In genomic region chrX:130170752-130171445, GRCh38 we compare ENCODE assay signal across 8 cellular contexts.
DNase-seq lines count a peak whose midpoint lies in the region; FAIRE-seq and TF ChIP-seq lines count a peak whose summit lies in the region.

No MANE protein-coding gene starts in this region.

- H3K4me1 Mint-ChIP-seq in T-helper 1 cell treated with Interleukin-12 subunit alpha and Interleukin-12 subunit beta and Interleukin-4 antibody, amounts not matched to agents 30 μg/mL and 1 μg/mL, for 36 hours (ENCODE audit: low read depth) = peaks cover 25% of the 10 kb centered on the region

- DNase-seq in HCEC 1CT (peak; percentile 18), NCI-H1092 (lab: John Stamatoyannopoulos, UW) (peak; percentile 88), astrocyte of the cerebellum (ENCODE audit: low read depth) (no peak), iPS-NIHi11 (ENCODE audit: low spot score) (peak; percentile 79), HTR-8/SVneo (ENCODE audit: insufficient read length, low spot score) (no peak)
- peak; percentile 48 for DNase-seq in stimulated activated CD4-positive, alpha-beta T cell treated with anti-CD3 and anti-CD28 coated beads, Interleukin-12 subunit alpha, Interleukin-12 subunit beta, amount 100 ng/mL, for 4 hours

- H3K9me3 Mint-ChIP-seq in T-helper 1 cell treated with Interleukin-12 subunit alpha and Interleukin-12 subunit beta and Interleukin-4 antibody, amounts not matched to agents 30 μg/mL and 1 μg/mL, for 36 hours = no peaks in the 10 kb centered on the region

- peak overlapping the region; percentile 91 for H3K4me3 Mint-ChIP-seq in T-helper 1 cell treated with Interleukin-12 subunit alpha and Interleukin-12 subunit beta and Interleukin-4 antibody, amounts not matched to agents 30 μg/mL and 1 μg/mL, for 36 hours

- in situ Hi-C loops in astrocyte of the cerebellum (cut with HindIII; ENCODE audit: low sequenced_read_pairs) = no loop called here

- peaks cover 5% of the 10 kb centered on the region for H3K36me3 Mint-ChIP-seq in T-helper 1 cell treated with Interleukin-12 subunit alpha and Interleukin-12 subunit beta and Interleukin-4 antibody, amounts not matched to agents 30 μg/mL and 1 μg/mL, for 36 hours (ENCODE audit: low read depth)

- FAIRE-seq in HTR-8/SVneo (lab: Jason Lieb, UNC) = no peak

- H3K27me3 Mint-ChIP-seq in T-helper 1 cell treated with Interleukin-12 subunit alpha and Interleukin-12 subunit beta and Interleukin-4 antibody, amounts not matched to agents 30 μg/mL and 1 μg/mL, for 36 hours (ENCODE audit: low read depth) = no peaks in the 10 kb centered on the region

- H3K27ac Mint-ChIP-seq in T-helper 1 cell treated with Interleukin-12 subunit alpha and Interleukin-12 subunit beta and Interleukin-4 antibody, amounts not matched to agents 30 μg/mL and 1 μg/mL, for 36 hours = peak overlapping the region; percentile 71

- H3K4me3 ChIP-seq in GM08714 (ENCODE audit: low read length) = peak overlapping the region; percentile 78; the same call in 1 of the 2 replicates
- H3K4me3 ChIP-seq in astrocyte of the cerebellum (ENCODE audit: low read depth, low read length) = peak overlapping the region; percentile 43

- no peak for TF ChIP-seq CTCF in astrocyte of the cerebellum (IDR thresholded peaks at IDR 0.05; ENCODE audit: low read depth, low read length, missing control alignments)

Comparison
In these comparisons a context has a peak if more than half of its experiments do, and no peak if none do; other contexts are left out.
1. DNase-seq: peak in HCEC 1CT (single experiment), NCI-H1092 (single experiment), iPS-NIHi11 (single experiment) and stimulated activated CD4-positive, alpha-beta T cell treated with anti-CD3 and anti-CD28 coated beads, Interleukin-12 subunit alpha, Interleukin-12 subunit beta, amount 100 ng/mL, for 4 hours (single experiment); none in astrocyte of the cerebellum (single experiment) and HTR-8/SVneo (single experiment).